20 cellular contexts compared by ENCODE assay signal in genomic region chr20:47642118-47642517, GRCh38.
"Had no signal": no experiment of that assay in that cellular context is flagged by ENCODE, and none has a peak within 500 bp of the region (broad histone marks: within the 10 kb centered on the region; RNA-seq: fewer than 3 reads in every experiment).

No MANE protein-coding gene starts in this region.

- H3K27me3 ChIP-seq: foreskin keratinocyte, heart left ventricle, suprapubic skin, thyroid gland, upper lobe of left lung, uterus had no signal

- H3K9me3 Mint-ChIP-seq: naive B cell, nephron had no signal

- H3K9ac ChIP-seq: parathyroid adenoma had no signal

- H2AFZ ChIP-seq: parathyroid adenoma had no signal

- H3K4me1 ChIP-seq: foreskin keratinocyte, heart left ventricle, suprapubic skin, thyroid gland, uterus had no signal

- H3K9me3 ChIP-seq: heart left ventricle, suprapubic skin, thyroid gland, upper lobe of left lung, uterus had no signal

- H3K4me2 ChIP-seq: smooth muscle cell had no signal

- H3K27me3 Mint-ChIP-seq: naive B cell had no signal

- H3K27ac ChIP-seq: coronary artery, foreskin keratinocyte, heart left ventricle, parathyroid adenoma, suprapubic skin, thyroid gland, upper lobe of left lung, uterus had no signal

- H3K79me2 ChIP-seq: parathyroid adenoma had no signal

- H3K4me3 ChIP-seq: coronary artery, heart left ventricle, lung, smooth muscle cell, suprapubic skin, thyroid gland, upper lobe of left lung, uterus had no signal

- H3K36me3 ChIP-seq: uterus had no signal

- DNase-seq: effector CD4-positive, alpha-beta T cell; foreskin keratinocyte; heart left ventricle; hippocampal formation; left colon; left ventricle myocardium superior; mesendoderm; naive B cell; occipital lobe; stimulated activated CD4-positive, alpha-beta T cell treated with anti-CD3 and anti-CD28 coated beads, Interleukin-2, amount 100 ng/mL, for 48 hours; stimulated activated naive CD8-positive, alpha-beta T cell treated with anti-CD3 and anti-CD28 coated beads, Interleukin-15, Interleukin-2, amounts not matched to agents 100 U/mL and 50 U/mL, for 24 hours; thyroid gland; upper lobe of left lung; uterus had no signal

- H3K4me3 Mint-ChIP-seq: naive B cell, nephron had no signal

- ATAC-seq: foreskin keratinocyte; heart left ventricle; left colon; left ventricle myocardium superior; stimulated activated naive CD8-positive, alpha-beta T cell treated with anti-CD3 and anti-CD28 coated beads, Interleukin-15, Interleukin-2, amounts not matched to agents 100 U/mL and 50 U/mL, for 24 hours had no signal

- H3K27ac Mint-ChIP-seq: nephron had no signal

- H3K4me1 Mint-ChIP-seq: nephron had no signal
